In genomic region chr2:195604723-195605122, GRCh38 we compare ENCODE assay signal across 16 cellular contexts. TPM values are rescaled to one million over a fixed set of nuclear protein-coding genes. Genes with fewer than 3 reads are reported as not detected.
DNase-seq lines count a peak whose midpoint lies in the region; ATAC-seq and TF ChIP-seq lines count a peak whose summit lies in the region.
"Had no signal": no experiment of that assay in that cellular context is flagged by ENCODE, and none has a peak within 500 bp of the region (broad histone marks: within the 10 kb centered on the region; RNA-seq: fewer than 3 reads in every experiment).

No MANE protein-coding gene starts in this region.

- WGBS in endodermal cell (ENCODE audit: insufficient coverage in 1 of 2, insufficient read length in 1 of 2), 2 experiments, result 95% methylated on average over 4 of the region's 5 CpGs; no CpG with 5 or more reads in 1 of the 2 experiments
- 89 to 91% methylated on average over 4 to 5 of the region's 5 CpGs for WGBS in gastroesophageal sphincter (ENCODE audit: low coverage in 1 of 2), 2 donors

- ATAC-seq in HG02798 (IDR thresholded peaks at IDR 0.05; ENCODE audit: poor library complexity, unreplicated experiment) (peak; percentile 48), GM19463 (IDR thresholded peaks at IDR 0.05; ENCODE audit: unreplicated experiment) (no peak), gastroesophageal sphincter (no peak)
- peak; percentile 74 for ATAC-seq in activated T-helper 17 cell treated with anti-CD3 and anti-CD28 coated beads, Interleukin-2, amount 50 U/mL, for 72 hours (replicated peaks)
- ATAC-seq: GM12878 had no signal

- no peak for TF ChIP-seq POLR2A in gastroesophageal sphincter (IDR thresholded peaks at IDR 0.05)

- H3K4me3 ChIP-seq in DOHH2 (ENCODE audit: low read length) (no peak overlapping the region), endodermal cell (ENCODE audit: low read length) (no peak overlapping the region), gastroesophageal sphincter (no peak overlapping the region)
- H3K4me3 ChIP-seq: GM12878 had no signal

- H3K27ac Mint-ChIP-seq in activated T-helper 17 cell treated with anti-CD3 and anti-CD28 coated beads, Interleukin-2, amount 50 U/mL, for 72 hours, result no peak overlapping the region
- H3K27ac Mint-ChIP-seq in endodermal cell, result no peak overlapping the region
- H3K27ac Mint-ChIP-seq: B cell; CD4-positive, alpha-beta T cell; HFFc6 had no signal

- H3K9me2 ChIP-seq in DOHH2 (replicated peaks; ENCODE audit: control insufficient read depth, low read length), result no peaks in the 10 kb centered on the region

- no peaks in the 10 kb centered on the region for H4K20me1 ChIP-seq in DOHH2 (ENCODE audit: control insufficient read depth, insufficient read depth, low read depth, low read length)

- H3K4me1 Mint-ChIP-seq in activated T-helper 17 cell treated with anti-CD3 and anti-CD28 coated beads, Interleukin-2, amount 50 U/mL, for 72 hours, result peaks cover 9% of the 10 kb centered on the region
- H3K4me1 Mint-ChIP-seq in endodermal cell, result peaks cover 16% of the 10 kb centered on the region

- no peaks in the 10 kb centered on the region for H3F3A ChIP-seq in DOHH2 (ENCODE audit: control insufficient read depth, insufficient read depth)

- no peaks in the 10 kb centered on the region for H3K9me3 ChIP-seq in DOHH2 (ENCODE audit: control insufficient read depth, insufficient read depth, low read length)
- no peaks in the 10 kb centered on the region for H3K9me3 ChIP-seq in endodermal cell (ENCODE audit: control insufficient read depth, low read length)
- H3K9me3 ChIP-seq in gastroesophageal sphincter, result no peaks in the 10 kb centered on the region

- TF ChIP-seq CTCF in DOHH2 (IDR thresholded peaks at IDR 0.05; ENCODE audit: low read depth, low read length, poor library complexity, severe bottlenecking) (no peak), endodermal cell (conservative IDR thresholded peaks at IDR 0.05) (no peak), gastroesophageal sphincter (IDR thresholded peaks at IDR 0.05) (no peak)

- no peaks in the 10 kb centered on the region for H3K36me3 Mint-ChIP-seq in activated T-helper 17 cell treated with anti-CD3 and anti-CD28 coated beads, Interleukin-2, amount 50 U/mL, for 72 hours (ENCODE audit: low read depth)
- no peaks in the 10 kb centered on the region for H3K36me3 Mint-ChIP-seq in endodermal cell (ENCODE audit: low read depth)

- TF ChIP-seq EP300 in gastroesophageal sphincter (IDR thresholded peaks at IDR 0.05), result no peak

- DNase-seq in OCI-M1 (lab: John Stamatoyannopoulos, UW) (peak; percentile 46), endodermal cell (no peak), caudate nucleus (lab: John Stamatoyannopoulos, UW) (no peak)
- DNase-seq: C1 segment of cervical spinal cord; Calu3; CD4-positive, alpha-beta T cell; DMS 273 treated with DMSO at 0.1 percent for 48 hours; HCEC 1CT; HFFc6 had no signal

- no peak overlapping the region for H3K9ac ChIP-seq in endodermal cell (ENCODE audit: extremely low read depth, low read length, poor library complexity, severe bottlenecking)

- H3K36me3 ChIP-seq in DOHH2 (ENCODE audit: control insufficient read depth, low read length) (no peaks in the 10 kb centered on the region), endodermal cell (ENCODE audit: control insufficient read depth, insufficient read depth, low read length) (no peaks in the 10 kb centered on the region), gastroesophageal sphincter (no peaks in the 10 kb centered on the region)

- no peaks in the 10 kb centered on the region for H3K9me3 Mint-ChIP-seq in activated T-helper 17 cell treated with anti-CD3 and anti-CD28 coated beads, Interleukin-2, amount 50 U/mL, for 72 hours
- H3K9me3 Mint-ChIP-seq in endodermal cell, result no peaks in the 10 kb centered on the region
- H3K9me3 Mint-ChIP-seq: CD4-positive, alpha-beta T cell; HFFc6 had no signal

- no peaks in the 10 kb centered on the region for H3K27me3 Mint-ChIP-seq in activated T-helper 17 cell treated with anti-CD3 and anti-CD28 coated beads, Interleukin-2, amount 50 U/mL, for 72 hours
- no peaks in the 10 kb centered on the region for H3K27me3 Mint-ChIP-seq in endodermal cell (ENCODE audit: insufficient read depth)
- H3K27me3 Mint-ChIP-seq: B cell; CD4-positive, alpha-beta T cell had no signal

- 0 out of 2 replicates have a peak overlapping the region, but pooled peaks have one; percentile 10 for H3K4me2 ChIP-seq in DOHH2 (ENCODE audit: low read length)

- no peak overlapping the region for H3K4me3 Mint-ChIP-seq in activated T-helper 17 cell treated with anti-CD3 and anti-CD28 coated beads, Interleukin-2, amount 50 U/mL, for 72 hours
- no peak overlapping the region for H3K4me3 Mint-ChIP-seq in endodermal cell
- H3K4me3 Mint-ChIP-seq: B cell; CD4-positive, alpha-beta T cell; HFFc6 had no signal

- no peak overlapping the region for H3K27ac ChIP-seq in DOHH2 (ENCODE audit: low read depth, low read length)
- no peak overlapping the region for H3K27ac ChIP-seq in endodermal cell (ENCODE audit: low read depth, low read length)
- H3K27ac ChIP-seq in gastroesophageal sphincter, result no peak overlapping the region
- H3K27ac ChIP-seq in caudate nucleus (ENCODE audit: low read depth, low read length), result no peak overlapping the region

- H3K4me1 ChIP-seq in DOHH2 (ENCODE audit: control insufficient read depth, low read length) (peaks cover 14% of the 10 kb centered on the region), endodermal cell (ENCODE audit: control insufficient read depth, insufficient read depth, low read length) (no peaks in the 10 kb centered on the region), gastroesophageal sphincter (no peaks in the 10 kb centered on the region)

- H3K27me3 ChIP-seq in DOHH2 (ENCODE audit: control insufficient read depth, low read length), result no peaks in the 10 kb centered on the region
- H3K27me3 ChIP-seq in endodermal cell (ENCODE audit: control insufficient read depth, insufficient read depth, low read length, poor library complexity, severe bottlenecking), result no peaks in the 10 kb centered on the region
- H3K27me3 ChIP-seq in gastroesophageal sphincter, result no peaks in the 10 kb centered on the region

- H3K79me2 ChIP-seq in DOHH2 (ENCODE audit: control insufficient read depth, low read length), result no peaks in the 10 kb centered on the region

RNA-seq across cellular contexts. Expression of gene SLC39A10, which starts 52.3 kb away (rescaled TPM):
- 100 to 1,000 TPM in 1 of 2 donors, 10 to 100 TPM in 1; 62.2 to 102 TPM for total RNA-seq in activated T-helper 17 cell treated with anti-CD3 and anti-CD28 coated beads, Interleukin-2, amount 50 U/mL, for 72 hours
- total RNA-seq in endodermal cell (100 to 1,000 TPM in 1 of 2 donors, 10 to 100 TPM in 1; 79.6 to 113 TPM), gastroesophageal sphincter (10 to 100 TPM in 1 of 4 donors, 1 to 10 TPM in 3; 7.1 to 14.6 (median 9.5) TPM)
- polyA plus RNA-seq in endodermal cell (2013, experiment 1 of 2), result 63.9 TPM
- polyA plus RNA-seq in endodermal cell (2013, experiment 2 of 2), result 64.5 TPM

Comparison
In these comparisons a context has a peak if more than half of its experiments do, and no peak if none do; other contexts are left out.
1. ATAC-seq: peak in HG02798 (single experiment) and activated T-helper 17 cell treated with anti-CD3 and anti-CD28 coated beads, Interleukin-2, amount 50 U/mL, for 72 hours (single experiment); none in GM19463 (single experiment) and gastroesophageal sphincter (single experiment).
2. RNA of gene SLC39A10, which starts 52.3 kb away (total RNA-seq): 79.6 to 113 TPM in endodermal cell and 62.2 to 102 TPM in activated T-helper 17 cell treated with anti-CD3 and anti-CD28 coated beads, Interleukin-2, amount 50 U/mL, for 72 hours; 7.1 to 14.6 TPM in gastroesophageal sphincter; every median in the first group is over 4 times any median in the second.